8 cellular contexts compared by ENCODE assay signal in genomic region chr20:45890077-45890996, GRCh38. TPM values are rescaled to one million over a fixed set of nuclear protein-coding genes. Genes with fewer than 3 reads are reported as not detected.
DNase-seq lines count a peak whose midpoint lies in the region; ATAC-seq and TF ChIP-seq lines count a peak whose summit lies in the region.

No MANE protein-coding gene starts in this region.

- H3K27ac ChIP-seq in naive thymus-derived CD4-positive, alpha-beta T cell (ENCODE audit: low read depth, low read length): peak overlapping the region; percentile 76

- TF ChIP-seq CTCF in fibroblast of the aortic adventitia (IDR thresholded peaks at IDR 0.05; ENCODE audit: insufficient read depth, low read length): peak; percentile 76

- CTCF ChIA-PET in naive thymus-derived CD4-positive, alpha-beta T cell (lab: Charles Lee): interaction anchor here (0.6 to 2.3 kb wide), 5 partner anchors 9 to 81 kb away, joined by 3 to 9 read pairs (median 4); partner anchors contain the start of gene ZSWIM1

- H3K27ac Mint-ChIP-seq in activated T-helper 17 cell treated with anti-CD3 and anti-CD28 coated beads, Interleukin-2, amount 50 U/mL, for 72 hours: peak overlapping the region; percentile 90
- H3K27ac Mint-ChIP-seq in naive thymus-derived CD4-positive, alpha-beta T cell: peak overlapping the region; percentile 73 to 94 (median 90)

- no peaks in the 10 kb centered on the region for H3K9me3 Mint-ChIP-seq in activated T-helper 17 cell treated with anti-CD3 and anti-CD28 coated beads, Interleukin-2, amount 50 U/mL, for 72 hours
- no peaks in the 10 kb centered on the region for H3K9me3 Mint-ChIP-seq in naive thymus-derived CD4-positive, alpha-beta T cell

- POLR2A ChIA-PET in naive thymus-derived CD4-positive, alpha-beta T cell (lab: Charles Lee): interaction anchor here (0.9 to 4.7 kb wide), 13 partner anchors 9 to 474 kb away, joined by 3 to 65 read pairs (median 4); partner anchors contain the start of genes ACOT8, PCIF1, ZNF335 and ZSWIM1

- peaks cover 22 to 26% of the 10 kb centered on the region in 2 donors for H3K4me1 ChIP-seq in naive thymus-derived CD4-positive, alpha-beta T cell (ENCODE audit: control insufficient read depth in 2 of 2, insufficient read depth in 2 of 2, low read length in 2 of 2)

- H3K4me1 Mint-ChIP-seq in activated T-helper 17 cell treated with anti-CD3 and anti-CD28 coated beads, Interleukin-2, amount 50 U/mL, for 72 hours: peaks cover 15% of the 10 kb centered on the region
- peaks cover 17 to 37% (median 28%) of the 10 kb centered on the region in 7 donors for H3K4me1 Mint-ChIP-seq in naive thymus-derived CD4-positive, alpha-beta T cell

- H3K36me3 Mint-ChIP-seq in activated T-helper 17 cell treated with anti-CD3 and anti-CD28 coated beads, Interleukin-2, amount 50 U/mL, for 72 hours (ENCODE audit: low read depth): peaks cover 36% of the 10 kb centered on the region
- H3K36me3 Mint-ChIP-seq in naive thymus-derived CD4-positive, alpha-beta T cell: peaks cover 0 to 11% (median 6%) of the 10 kb centered on the region in 5 donors

- no peaks in the 10 kb centered on the region for H3K9me3 ChIP-seq in naive thymus-derived CD4-positive, alpha-beta T cell (ENCODE audit: control insufficient read depth in 2 of 3, low read length in 3 of 3)

- H3K4me3 ChIP-seq in fibroblast of the aortic adventitia (ENCODE audit: low read depth, low read length): peak overlapping the region; percentile 85
- H3K4me3 ChIP-seq in naive thymus-derived CD4-positive, alpha-beta T cell (ENCODE audit: low read length): peak overlapping the region; percentile 96

- H3K4me3 Mint-ChIP-seq in activated T-helper 17 cell treated with anti-CD3 and anti-CD28 coated beads, Interleukin-2, amount 50 U/mL, for 72 hours: peak overlapping the region; percentile 95
- H3K4me3 Mint-ChIP-seq in naive thymus-derived CD4-positive, alpha-beta T cell: peak overlapping the region; percentile 88 to 95 (median 93)

- no peaks in the 10 kb centered on the region for H3K27me3 ChIP-seq in naive thymus-derived CD4-positive, alpha-beta T cell (ENCODE audit: control insufficient read depth in 2 of 2, insufficient read depth in 2 of 2, low read length in 2 of 2)

- peak; percentile 89 for DNase-seq in ELF-1 (ENCODE audit: low read depth, low spot score)
- peak; percentile 94 for DNase-seq in NCI-H82 (lab: John Stamatoyannopoulos, UW)
- peak; percentile 78 for DNase-seq in fibroblast of the aortic adventitia (ENCODE audit: low read depth)
- DNase-seq in naive thymus-derived CD4-positive, alpha-beta T cell: peak; percentile 23 to 46 (median 43)
- peak; percentile 72 for DNase-seq in superior temporal gyrus (ENCODE audit: extremely low spot score)

- H3K36me3 ChIP-seq in naive thymus-derived CD4-positive, alpha-beta T cell (ENCODE audit: control insufficient read depth in 2 of 3, insufficient read depth in 3 of 3, low read length in 3 of 3): peaks cover 0 to 33% (median 4%) of the 10 kb centered on the region in 3 experiments

- ATAC-seq in HG02840 (IDR thresholded peaks at IDR 0.05; ENCODE audit: low FRiP score, unreplicated experiment): peak; percentile 29
- ATAC-seq in activated T-helper 17 cell treated with anti-CD3 and anti-CD28 coated beads, Interleukin-2, amount 50 U/mL, for 72 hours (replicated peaks): peak; percentile 5
- peak; percentile 65 for ATAC-seq in naive thymus-derived CD4-positive, alpha-beta T cell
- ATAC-seq in GM18861 (IDR thresholded peaks at IDR 0.05; ENCODE audit: unreplicated experiment): no peak

- H3K27me3 Mint-ChIP-seq in activated T-helper 17 cell treated with anti-CD3 and anti-CD28 coated beads, Interleukin-2, amount 50 U/mL, for 72 hours: no peaks in the 10 kb centered on the region
- H3K27me3 Mint-ChIP-seq in naive thymus-derived CD4-positive, alpha-beta T cell: no peaks in the 10 kb centered on the region

- intact Hi-C loops in naive thymus-derived CD4-positive, alpha-beta T cell (cut with micrococcal nuclease): loop anchor here (1.0 to 5.0 kb wide), 4 partner anchors 72 to 99 kb away; partner anchors contain the start of genes DNTTIP1 (in 1 of the 2), WFDC3 (in 1 of the 2) and ZNF335 (in 1 of the 2)

RNA-seq across cellular contexts. Expression of gene NEURL2, which starts 0.7 kb away (rescaled TPM):
- total RNA-seq in activated T-helper 17 cell treated with anti-CD3 and anti-CD28 coated beads, Interleukin-2, amount 50 U/mL, for 72 hours: 1 to 10 TPM; 1.7 to 2.1 TPM
- 6.8 and 7.0 TPM in 2 replicates for total RNA-seq in fibroblast of the aortic adventitia (ENCODE audit: low replicate concordance)
- total RNA-seq in naive thymus-derived CD4-positive, alpha-beta T cell: 1 to 10 TPM; 1.2 to 5.3 (median 4.0) TPM
- 1 to 10 TPM in 1 of 2 donors, under 1 TPM in 1; 0.69 to 4.0 TPM for polyA plus RNA-seq in naive thymus-derived CD4-positive, alpha-beta T cell

RNA-seq across cellular contexts. Expression of gene CTSA, which starts 0.8 kb away (rescaled TPM):
- total RNA-seq in activated T-helper 17 cell treated with anti-CD3 and anti-CD28 coated beads, Interleukin-2, amount 50 U/mL, for 72 hours: 100 to 1,000 TPM; 117 to 152 TPM
- 56.2 and 166 TPM in 2 replicates for total RNA-seq in fibroblast of the aortic adventitia (ENCODE audit: low replicate concordance)
- total RNA-seq in naive thymus-derived CD4-positive, alpha-beta T cell: 100 to 1,000 TPM in 1 of 5 experiments, 10 to 100 TPM in 4; 60.5 to 151 (median 65.1) TPM
- 10 to 100 TPM; 59.6 to 74.7 TPM for polyA plus RNA-seq in naive thymus-derived CD4-positive, alpha-beta T cell

RNA-seq across cellular contexts. Expression of gene SPATA25, which starts 2.9 kb away (rescaled TPM):
- total RNA-seq in activated T-helper 17 cell treated with anti-CD3 and anti-CD28 coated beads, Interleukin-2, amount 50 U/mL, for 72 hours: under 1 TPM; 0.69 to 0.74 TPM
- 2.1 and 9.6 TPM in 2 replicates for total RNA-seq in fibroblast of the aortic adventitia (ENCODE audit: low replicate concordance)
- total RNA-seq in naive thymus-derived CD4-positive, alpha-beta T cell: 1 to 10 TPM; 1.0 to 3.9 (median 1.2) TPM
- polyA plus RNA-seq in naive thymus-derived CD4-positive, alpha-beta T cell: not detected

RNA-seq across cellular contexts. Expression of gene ZSWIM1, which starts 9.3 kb away (rescaled TPM):
- total RNA-seq in activated T-helper 17 cell treated with anti-CD3 and anti-CD28 coated beads, Interleukin-2, amount 50 U/mL, for 72 hours: 10 to 100 TPM in 1 of 2 donors, 1 to 10 TPM in 1; 7.8 to 16.0 TPM
- 4.0 and 15.1 TPM in 2 replicates for total RNA-seq in fibroblast of the aortic adventitia (ENCODE audit: low replicate concordance)
- total RNA-seq in naive thymus-derived CD4-positive, alpha-beta T cell: 10 to 100 TPM in 2 of 5 experiments, 1 to 10 TPM in 3; 8.2 to 16.0 (median 9.8) TPM
- polyA plus RNA-seq in naive thymus-derived CD4-positive, alpha-beta T cell: 10 to 100 TPM in 1 of 2 donors, 1 to 10 TPM in 1; 3.2 to 12.5 TPM

RNA-seq across cellular contexts. Expression of gene PLTP, which starts 21.6 kb away (rescaled TPM):
- 10 to 100 TPM in 1 of 2 donors, 1 to 10 TPM in 1; 6.6 to 12.1 TPM for total RNA-seq in activated T-helper 17 cell treated with anti-CD3 and anti-CD28 coated beads, Interleukin-2, amount 50 U/mL, for 72 hours
- 66.9 and 107 TPM in 2 replicates for total RNA-seq in fibroblast of the aortic adventitia (ENCODE audit: low replicate concordance)
- total RNA-seq in naive thymus-derived CD4-positive, alpha-beta T cell: under 1 TPM in 4 of 5 experiments, not detected in 1; 0.31 to 0.44 (median 0.37) TPM
- polyA plus RNA-seq in naive thymus-derived CD4-positive, alpha-beta T cell: not detected

Comparison
In these comparisons a context has a peak if more than half of its experiments do, and no peak if none do; other contexts are left out.
1. DNase-seq: peak in every context shown above with its lines; median percentile 94 in NCI-H82; 89 in ELF-1; 78 in fibroblast of the aortic adventitia; 72 in superior temporal gyrus; 43 in naive thymus-derived CD4-positive, alpha-beta T cell.